In genomic region chr14:68943107-68943506, GRCh38 we compare ENCODE assay signal across 15 cellular contexts. TPM values are rescaled to one million over a fixed set of nuclear protein-coding genes. Genes with fewer than 3 reads are reported as not detected.
A peak's percentile ranks its signal among the peaks of the same experiment; 100 is the strongest.
DNase-seq lines count a peak whose midpoint lies in the region; ATAC-seq and TF ChIP-seq lines count a peak whose summit lies in the region.
"Had no signal": no experiment of that assay in that cellular context is flagged by ENCODE, and none has a peak within 500 bp of the region (broad histone marks: within the 10 kb centered on the region; RNA-seq: fewer than 3 reads in every experiment).

No MANE protein-coding gene starts in this region.

- no peak overlapping the region for H3K23ac ChIP-seq in trophoblast cell (ENCODE audit: low read length)

- H3K9ac ChIP-seq in BLaER1 treated with 17β-estradiol and CSF1 and Interleukin-3, amounts not matched to agents 10 nM and 100 nM: no peak overlapping the region; a peak in 1 of 22 replicates
- H3K9ac ChIP-seq in trophoblast cell (ENCODE audit: low read length): no peak overlapping the region

- no peak for TF ChIP-seq EP300 in gastroesophageal sphincter (IDR thresholded peaks at IDR 0.05)

- H3K18ac ChIP-seq in trophoblast cell (ENCODE audit: low read length): peak overlapping the region; percentile 13

- H3K27ac Mint-ChIP-seq in activated T-helper 2 cell treated with anti-CD3 and anti-CD28 coated beads, Interferon-gamma antibody, Interleukin-2, Interleukin-4, amounts not matched to agents 10 μg/mL and 5 μg/mL and 100 μg/mL, durations not matched to agents 14 hours and 24 hours and 36 hours: no peak overlapping the region
- H3K27ac Mint-ChIP-seq: B cell; natural killer cell; T-helper 1 cell treated with Interleukin-12 subunit alpha and Interleukin-12 subunit beta and Interleukin-4 antibody, amounts not matched to agents 30 μg/mL and 1 μg/mL, for 36 hours had no signal

- H3K4me1 ChIP-seq in BLaER1 treated with 17β-estradiol and CSF1 and Interleukin-3, amounts not matched to agents 10 nM and 100 nM: peaks cover 77 to 100% (median 95%) of the 10 kb centered on the region in 10 experiments
- H3K4me1 ChIP-seq in RWPE2 (ENCODE audit: insufficient read depth, poor library complexity, severe bottlenecking) (peaks cover 99% of the 10 kb centered on the region), gastroesophageal sphincter (peaks cover 9 to 100% (median 90%) of the 10 kb centered on the region in 3 donors), trophoblast cell (ENCODE audit: control insufficient read depth in 1 of 2, insufficient read depth in 2 of 2, low read length in 2 of 2) (peaks cover 70 to 83% of the 10 kb centered on the region in 2 experiments)

- no peak overlapping the region for H3K4me3 Mint-ChIP-seq in activated T-helper 2 cell treated with anti-CD3 and anti-CD28 coated beads, Interferon-gamma antibody, Interleukin-2, Interleukin-4, amounts not matched to agents 10 μg/mL and 5 μg/mL and 100 μg/mL, durations not matched to agents 14 hours and 24 hours and 36 hours (ENCODE audit: low read depth)
- H3K4me3 Mint-ChIP-seq: B cell; natural killer cell; T-helper 1 cell treated with Interleukin-12 subunit alpha and Interleukin-12 subunit beta and Interleukin-4 antibody, amounts not matched to agents 30 μg/mL and 1 μg/mL, for 36 hours had no signal

- H3K36me3 ChIP-seq in BLaER1 treated with 17β-estradiol and CSF1 and Interleukin-3, amounts not matched to agents 10 nM and 100 nM: peaks cover 0 to 42% (median 12%) of the 10 kb centered on the region in 11 experiments; a peak in 10 of 22 replicates
- peaks cover 66% of the 10 kb centered on the region for H3K36me3 ChIP-seq in RWPE2 (ENCODE audit: low read depth)
- H3K36me3 ChIP-seq in gastroesophageal sphincter: peaks cover 0 to 6% of the 10 kb centered on the region in 2 donors
- peaks cover 8 to 27% of the 10 kb centered on the region in 2 experiments for H3K36me3 ChIP-seq in trophoblast cell (ENCODE audit: control insufficient read depth in 1 of 2, insufficient read depth in 2 of 2, low read length in 2 of 2)

- no peaks in the 10 kb centered on the region for H3K27me3 ChIP-seq in BLaER1 treated with 17β-estradiol and CSF1 and Interleukin-3, amounts not matched to agents 10 nM and 100 nM
- H3K27me3 ChIP-seq in RWPE2 (ENCODE audit: insufficient read depth, poor library complexity, severe bottlenecking) (no peaks in the 10 kb centered on the region), gastroesophageal sphincter (no peaks in the 10 kb centered on the region), trophoblast cell (ENCODE audit: insufficient read depth, low read length) (no peaks in the 10 kb centered on the region)

- no peak overlapping the region for H2BK120ac ChIP-seq in trophoblast cell (ENCODE audit: insufficient read depth, low read length, poor library complexity)

- intact Hi-C loops in activated T-helper 2 cell treated with anti-CD3 and anti-CD28 coated beads, Interferon-gamma antibody, Interleukin-2, Interleukin-4, amounts not matched to agents 10 μg/mL and 5 μg/mL and 100 μg/mL, durations not matched to agents 14 hours and 24 hours and 36 hours (cut with micrococcal nuclease): no loop called here

- peaks cover 39 to 100% (median 83%) of the 10 kb centered on the region in 11 experiments for H4K20me1 ChIP-seq in BLaER1 treated with 17β-estradiol and CSF1 and Interleukin-3, amounts not matched to agents 10 nM and 100 nM

- H3K79me2 ChIP-seq in trophoblast cell (ENCODE audit: control insufficient read depth, insufficient read depth, low read length, poor library complexity): peaks cover 55% of the 10 kb centered on the region

- H4K12ac ChIP-seq in trophoblast cell (ENCODE audit: low read depth, low read length): no peak overlapping the region

- peaks cover 12% of the 10 kb centered on the region for H3K4me1 Mint-ChIP-seq in activated T-helper 2 cell treated with anti-CD3 and anti-CD28 coated beads, Interferon-gamma antibody, Interleukin-2, Interleukin-4, amounts not matched to agents 10 μg/mL and 5 μg/mL and 100 μg/mL, durations not matched to agents 14 hours and 24 hours and 36 hours (ENCODE audit: low read depth)

- no peak overlapping the region for H2AFZ ChIP-seq in trophoblast cell (ENCODE audit: insufficient read depth, low read length, poor library complexity)

- TF ChIP-seq CTCF in RWPE2 (IDR thresholded peaks at IDR 0.05; ENCODE audit: poor library complexity, severe bottlenecking) (no peak), gastroesophageal sphincter (IDR thresholded peaks at IDR 0.05) (no peak)

- peak overlapping the region in 5 of 11 experiments; percentile 1 to 90 (median 14); a peak in 4 of 22 replicates for H3K27ac ChIP-seq in BLaER1 treated with 17β-estradiol and CSF1 and Interleukin-3, amounts not matched to agents 10 nM and 100 nM
- H3K27ac ChIP-seq in RWPE2 (ENCODE audit: poor library complexity, severe bottlenecking) (peak overlapping the region; percentile 98), gastroesophageal sphincter (peak overlapping the region; percentile 2 to 99 (median 94)), trophoblast cell (ENCODE audit: low read depth, low read length) (peak overlapping the region; percentile 42)

- no peak overlapping the region for H4K8ac ChIP-seq in trophoblast cell (ENCODE audit: low read depth, low read length)

- H3K9me3 Mint-ChIP-seq in activated T-helper 2 cell treated with anti-CD3 and anti-CD28 coated beads, Interferon-gamma antibody, Interleukin-2, Interleukin-4, amounts not matched to agents 10 μg/mL and 5 μg/mL and 100 μg/mL, durations not matched to agents 14 hours and 24 hours and 36 hours: no peaks in the 10 kb centered on the region
- H3K9me3 Mint-ChIP-seq: natural killer cell; T-helper 1 cell treated with Interleukin-12 subunit alpha and Interleukin-12 subunit beta and Interleukin-4 antibody, amounts not matched to agents 30 μg/mL and 1 μg/mL, for 36 hours had no signal

- 60% methylated on average over 1 of the region's 10 CpGs; no CpG with 5 or more reads in 1 of the 2 donors for WGBS in gastroesophageal sphincter (ENCODE audit: low coverage in 1 of 2), 2 donors
- no CpG with 5 or more reads among the region's 10 CpGs for WGBS in trophoblast cell (ENCODE audit: extremely low coverage, insufficient coverage, insufficient read length)

- H3K4me3 ChIP-seq in BLaER1 treated with 17β-estradiol and CSF1 and Interleukin-3, amounts not matched to agents 10 nM and 100 nM: no peak overlapping the region
- H3K4me3 ChIP-seq in RWPE2 (ENCODE audit: severe bottlenecking) (no peak overlapping the region), gastroesophageal sphincter (no peak overlapping the region), trophoblast cell (ENCODE audit: low read depth, low read length) (no peak overlapping the region)

- H4K91ac ChIP-seq in trophoblast cell (ENCODE audit: low read depth, low read length): peak overlapping the region; percentile 25

- peak overlapping the region; percentile 13 for H3K14ac ChIP-seq in trophoblast cell (ENCODE audit: low read length)

- peak overlapping the region; percentile 4 for H2BK12ac ChIP-seq in trophoblast cell (ENCODE audit: low read length)

- H3K36me3 Mint-ChIP-seq in activated T-helper 2 cell treated with anti-CD3 and anti-CD28 coated beads, Interferon-gamma antibody, Interleukin-2, Interleukin-4, amounts not matched to agents 10 μg/mL and 5 μg/mL and 100 μg/mL, durations not matched to agents 14 hours and 24 hours and 36 hours (ENCODE audit: low read depth): no peaks in the 10 kb centered on the region
- H3K36me3 Mint-ChIP-seq: natural killer cell had no signal

- ATAC-seq in RWPE2 (ENCODE audit: low read depth) (no peak), gastroesophageal sphincter (no peak), GM18519 (IDR thresholded peaks at IDR 0.05; ENCODE audit: low FRiP score, unreplicated experiment) (no peak)
- ATAC-seq: natural killer cell had no signal

- no peak for TF ChIP-seq POLR2A in gastroesophageal sphincter (IDR thresholded peaks at IDR 0.05)

- H3K4ac ChIP-seq in trophoblast cell (ENCODE audit: low read depth, low read length): peak overlapping the region; percentile 33

- H3K9me3 ChIP-seq in BLaER1 treated with 17β-estradiol and CSF1 and Interleukin-3, amounts not matched to agents 10 nM and 100 nM (replicated peaks in 1 of 11): no peaks in the 10 kb centered on the region
- H3K9me3 ChIP-seq in RWPE2 (ENCODE audit: severe bottlenecking) (no peaks in the 10 kb centered on the region), gastroesophageal sphincter (no peaks in the 10 kb centered on the region), trophoblast cell (ENCODE audit: insufficient read depth, low read depth, low read length) (no peaks in the 10 kb centered on the region)

- no peaks in the 10 kb centered on the region for H3K27me3 Mint-ChIP-seq in activated T-helper 2 cell treated with anti-CD3 and anti-CD28 coated beads, Interferon-gamma antibody, Interleukin-2, Interleukin-4, amounts not matched to agents 10 μg/mL and 5 μg/mL and 100 μg/mL, durations not matched to agents 14 hours and 24 hours and 36 hours (ENCODE audit: low read depth)

- peak overlapping the region; percentile 16 for H2AK5ac ChIP-seq in trophoblast cell (ENCODE audit: low read length)

- H2BK5ac ChIP-seq in trophoblast cell (ENCODE audit: low read depth, low read length, poor library complexity): peak overlapping the region; percentile 4

- H3K79me1 ChIP-seq in trophoblast cell (ENCODE audit: low read length): peaks cover 30% of the 10 kb centered on the region

- peak overlapping the region in 9 of 11 experiments; percentile 45 to 98 (median 91); a peak in 17 of 22 replicates for H3K4me2 ChIP-seq in BLaER1 treated with 17β-estradiol and CSF1 and Interleukin-3, amounts not matched to agents 10 nM and 100 nM
- no peak overlapping the region for H3K4me2 ChIP-seq in trophoblast cell (ENCODE audit: low read length)

- DNase-seq in RWPE2 (ENCODE audit: low spot score): no peak
- peak; percentile 63 to 70 for DNase-seq in trophoblast cell
- DNase-seq in middle frontal gyrus (ENCODE audit: extremely low spot score, low spot score): no peak
- no peak for DNase-seq in OCI-M2 (lab: John Stamatoyannopoulos, UW; ENCODE audit: unreplicated experiment)
- no peak for DNase-seq in activated T-helper 2 cell treated with anti-CD3 and anti-CD28 coated beads, Interferon-gamma antibody, Interleukin-2, Interleukin-4, amounts not matched to agents 10 μg/mL and 5 μg/mL and 100 μg/mL, durations not matched to agents 14 hours and 24 hours and 36 hours (ENCODE audit: low spot score)
- DNase-seq: activated CD4-positive, alpha-beta T cell treated with anti-CD3 and anti-CD28 coated beads, Interleukin-2, amount 50 U/mL, for 1 hour; KG1; natural killer cell; NCI-H2081; stimulated activated CD8-positive, alpha-beta memory T cell treated with anti-CD3 and anti-CD28 coated beads, Interleukin-4, amount 100 ng/mL, for 48 hours had no signal

RNA-seq across cellular contexts. Expression of gene ACTN1, which starts 36.0 kb away (rescaled TPM):
- 1,000 to 10,000 TPM in 2 of 4 donors, 100 to 1,000 TPM in 2; 776 to 1,910 (median 969) TPM for total RNA-seq in gastroesophageal sphincter
- 427 and 440 TPM in 2 replicates for polyA plus RNA-seq in trophoblast cell (2013)
- 133 and 134 TPM in 2 replicates for total RNA-seq in activated T-helper 2 cell treated with anti-CD3 and anti-CD28 coated beads, Interferon-gamma antibody, Interleukin-2, Interleukin-4, amounts not matched to agents 10 μg/mL and 5 μg/mL and 100 μg/mL, durations not matched to agents 14 hours and 24 hours and 36 hours

Comparison
In these comparisons a context has a peak if more than half of its experiments do, and no peak if none do; other contexts are left out.
1. DNase-seq: peak in trophoblast cell (2 of 2); none in RWPE2 (single experiment), middle frontal gyrus (single experiment), OCI-M2 (single experiment) and activated T-helper 2 cell treated with anti-CD3 and anti-CD28 coated beads, Interferon-gamma antibody, Interleukin-2, Interleukin-4, amounts not matched to agents 10 μg/mL and 5 μg/mL and 100 μg/mL, durations not matched to agents 14 hours and 24 hours and 36 hours (single experiment).